ENCODE assay signal across 23 cellular contexts in the genomic region with DNA sequence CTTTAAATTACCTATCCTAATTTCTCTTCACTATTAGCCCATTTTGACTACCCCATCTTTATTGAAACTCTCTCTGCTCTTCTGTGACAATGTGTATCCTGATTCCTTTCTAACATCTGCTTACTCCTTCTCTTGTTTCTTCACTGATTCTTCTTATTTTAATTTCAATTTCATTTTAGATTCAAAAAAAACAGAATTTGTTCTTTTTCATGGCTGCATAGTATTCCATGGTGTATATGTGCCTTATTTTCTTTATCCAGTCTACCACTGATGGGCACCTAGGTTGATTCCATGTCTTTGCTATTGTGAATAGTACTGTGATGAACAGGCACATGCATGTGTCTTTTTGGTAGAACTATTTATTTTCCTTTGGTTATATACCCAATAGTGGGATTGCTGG.
"Had no signal": no experiment of that assay in that cellular context is flagged by ENCODE, and none has a peak within 500 bp of the region (broad histone marks: within the 10 kb centered on the region; RNA-seq: fewer than 3 reads in every experiment).

No MANE protein-coding gene starts in this region.

- H3K36me3 Mint-ChIP-seq: mesothelial cell of epicardium, naive B cell had no signal

- H3K4me1 Mint-ChIP-seq: naive B cell had no signal

- FAIRE-seq: colon, endometrium, frontal cortex, keratinocyte had no signal

- H3K27me3 ChIP-seq: esophagus muscularis mucosa, foreskin keratinocyte, gastroesophageal sphincter, heart left ventricle, hepatocyte, left lung had no signal

- ATAC-seq: foreskin keratinocyte, gastroesophageal sphincter, heart left ventricle, left cardiac atrium, left lung, left ventricle myocardium superior, lower lobe of right lung, mucosa of descending colon had no signal

- H3K4me3 ChIP-seq: coronary artery, dorsolateral prefrontal cortex, esophagus muscularis mucosa, gastroesophageal sphincter, heart left ventricle, hepatocyte, left lung, lower lobe of right lung, mucosa of descending colon had no signal

- H2AFZ ChIP-seq: hepatocyte had no signal

- H3K27ac Mint-ChIP-seq: endodermal cell, mesothelial cell of epicardium had no signal

- H3K4me1 ChIP-seq: esophagus muscularis mucosa, foreskin keratinocyte, gastroesophageal sphincter, left lung, lower lobe of right lung had no signal

- H3K9me3 ChIP-seq: esophagus muscularis mucosa, gastroesophageal sphincter, lower lobe of right lung, mucosa of descending colon had no signal

- H3K4me2 ChIP-seq: hepatocyte had no signal

- H3K27ac ChIP-seq: coronary artery, dorsolateral prefrontal cortex, esophagus muscularis mucosa, foreskin keratinocyte, gastroesophageal sphincter, heart left ventricle, hepatocyte, left lung, lower lobe of right lung had no signal

- H3K79me2 ChIP-seq: hepatocyte had no signal

- H3K4me3 Mint-ChIP-seq: endodermal cell, mesothelial cell of epicardium, naive B cell had no signal

- H3K27me3 Mint-ChIP-seq: naive B cell had no signal

- H3K36me3 ChIP-seq: esophagus muscularis mucosa, gastroesophageal sphincter, heart left ventricle, left lung, lower lobe of right lung had no signal

- DNase-seq: dermis blood vessel endothelial cell; dorsolateral prefrontal cortex; effector CD4-positive, alpha-beta T cell; effector memory CD4-positive, alpha-beta T cell; endodermal cell; foreskin keratinocyte; heart left ventricle; left cardiac atrium; left ventricle myocardium superior; lower lobe of right lung; mesenchymal stem cell; mucosa of descending colon; naive B cell had no signal
